In genomic region chr16:50967827-50968612, GRCh38 we compare ENCODE assay signal across 20 cellular contexts.
DNase-seq lines count a peak whose midpoint lies in the region; ATAC-seq, FAIRE-seq and TF ChIP-seq lines count a peak whose summit lies in the region.
"Had no signal": no experiment of that assay in that cellular context is flagged by ENCODE, and none has a peak within 500 bp of the region (broad histone marks: within the 10 kb centered on the region; RNA-seq: fewer than 3 reads in every experiment).

No MANE protein-coding gene starts in this region.

- H4K20me1 ChIP-seq in GM12878 (ENCODE audit: control insufficient read depth, insufficient read depth) = no peaks in the 10 kb centered on the region

- WGBS in GM12878 (ENCODE audit: insufficient coverage, insufficient replicate concordance, low lambda C conversion rate, missing lambda C conversion rate) = 39% methylated on average over 3 of the region's 3 CpGs

- H3K4me1 ChIP-seq in GM12878 (ENCODE audit: control insufficient read depth, insufficient read depth, low read length) (0 out of 2 replicates have a peak, but pooled peaks cover 2% of the 10 kb centered on the region), HAP-1 (no peaks in the 10 kb centered on the region)
- H3K4me1 ChIP-seq: adrenal gland, gastroesophageal sphincter, tibial artery had no signal

- no peak overlapping the region for H2AFZ ChIP-seq in GM12878 (ENCODE audit: control insufficient read depth, low read depth, low read length)

- SMC1A ChIA-PET in GM12878 (lab: Charles Lee; ENCODE audit: uncharacterized antibody, unreplicated experiment) = no interaction called here

- ATAC-seq in GM18519 (IDR thresholded peaks at IDR 0.05; ENCODE audit: low FRiP score, unreplicated experiment) (peak; percentile 77), GM21360 (IDR thresholded peaks at IDR 0.05; ENCODE audit: unreplicated experiment) (peak; percentile 54), HG03039 (IDR thresholded peaks at IDR 0.05; ENCODE audit: unreplicated experiment) (peak; percentile 73), GM12878 (peak; percentile 76), HG02763 (IDR thresholded peaks at IDR 0.05; ENCODE audit: unreplicated experiment) (no peak), left lobe of liver (no peak)
- ATAC-seq: gastroesophageal sphincter; naive thymus-derived CD8-positive, alpha-beta T cell had no signal

- no peak overlapping the region for H3K27ac ChIP-seq in GM12878 (ENCODE audit: control insufficient read depth, insufficient read depth)
- H3K27ac ChIP-seq: adrenal gland, gastroesophageal sphincter, tibial artery had no signal

- H3K79me2 ChIP-seq in GM12878 (ENCODE audit: control insufficient read depth, insufficient read depth, low read length) = no peaks in the 10 kb centered on the region

- CTCF ChIA-PET in GM12878 (lab: Yijun Ruan, JAX) = no interaction called here

- FAIRE-seq in GM12878 (lab: Jason Lieb, UNC) = no peak

- RAD21 ChIA-PET in GM12878 (lab: Charles Lee; ENCODE audit: unreplicated experiment) = no interaction called here

- DNase-seq in GM12878 (ENCODE audit: low read depth, low spot score) (no peak), left lobe of liver (ENCODE audit: low spot score) (no peak), T1000 (lab: John Stamatoyannopoulos, UW) (no peak), HAP-1 (ENCODE audit: low spot score in 2 of 2) (no peak)
- DNase-seq: activated CD4-positive, alpha-beta T cell treated with anti-CD3 and anti-CD28 coated beads for 4 hours; adrenal gland; CD4-positive, alpha-beta T cell; GF-D8; mesendoderm; naive thymus-derived CD8-positive, alpha-beta T cell; NCI-H524; Right ventricle myocardium superior; stimulated activated naive CD4-positive, alpha-beta T cell treated with Interleukin-2 at 50 U/mL for 16 hours; SW 1271; tibial artery had no signal

- H3K9me3 ChIP-seq in GM12878 (replicated peaks; ENCODE audit: control insufficient read depth, insufficient read depth, low read length) (no peaks in the 10 kb centered on the region), HAP-1 (no peaks in the 10 kb centered on the region)
- H3K9me3 ChIP-seq: adrenal gland, gastroesophageal sphincter, tibial artery had no signal

- H3K27me3 ChIP-seq in GM12878 (replicated peaks in 1 of 2; ENCODE audit: control insufficient read depth in 2 of 2, insufficient read depth in 2 of 2, low read length in 1 of 2) = no peaks in the 10 kb centered on the region
- peaks cover 1% of the 10 kb centered on the region; the same call in 1 of the 2 replicates for H3K27me3 ChIP-seq in HAP-1 (ENCODE audit: low read depth)
- H3K27me3 ChIP-seq: adrenal gland, gastroesophageal sphincter had no signal

- TF ChIP-seq EP300 in GM12878 (IDR thresholded peaks at IDR 0.05; ENCODE audit: borderline replicate concordance in 1 of 2, control insufficient read depth in 1 of 2, low read depth in 2 of 2, low read length in 2 of 2) = no peak

- intact Hi-C loops in GM12878 (cut with micrococcal nuclease; ENCODE audit: unreplicated experiment) = no loop called here

- in situ Hi-C loops in GM12878 (cut with MboI) = no loop called here
- in situ Hi-C loops in HAP-1 (cut with MboI; ENCODE audit: low sequenced_read_pairs) = no loop called here

- H3K36me3 ChIP-seq in GM12878 (ENCODE audit: control insufficient read depth in 2 of 2, insufficient read depth in 2 of 2, low read length in 1 of 2) = no peaks in the 10 kb centered on the region
- no peaks in the 10 kb centered on the region for H3K36me3 ChIP-seq in HAP-1 (replicated peaks)
- H3K36me3 ChIP-seq: adrenal gland, gastroesophageal sphincter, tibial artery had no signal

- no TSS peak for BruUV-seq in GM12878 (replicated peaks; lab: Mats Ljungman, UMichigan)

- H3K4me3 ChIP-seq in GM12878 = no peak overlapping the region
- no peak overlapping the region for H3K4me3 ChIP-seq in HAP-1
- H3K4me3 ChIP-seq: adrenal gland, gastroesophageal sphincter, tibial artery had no signal

- POLR2A ChIA-PET in GM12878 (lab: Charles Lee) = no interaction called here

- H3K9ac ChIP-seq in GM12878 (ENCODE audit: control insufficient read depth, insufficient read depth, low read length) = no peak overlapping the region

- TF ChIP-seq POLR2A in GM12878 (IDR thresholded peaks at IDR 0.05; ENCODE audit: low read depth, low read length) = no peak

- H3K4me2 ChIP-seq in GM12878 (ENCODE audit: control insufficient read depth, insufficient read depth) = no peak overlapping the region

- TF ChIP-seq CTCF in GM12878 (IDR thresholded peaks at IDR 0.05 in 2 of 3, conservative IDR thresholded peaks at IDR 0.05 in 1 of 3; ENCODE audit: control insufficient read depth in 2 of 3, extremely low read depth in 1 of 3, insufficient read depth in 1 of 3, low read depth in 3 of 3, low read length in 3 of 3) = no peak

- no peak for TF ChIP-seq RAD21 in GM12878 (IDR thresholded peaks at IDR 0.05; ENCODE audit: insufficient read depth, low read depth, low read length)

TF ChIP-seq in GM12878, 131 proteins besides CTCF, POLR2A, EP300 and RAD21:
- TF ChIP-seq RFX5 (IDR thresholded peaks at IDR 0.05; ENCODE audit: low read depth, low read length) = no peak
- no peak for TF ChIP-seq ZNF622 (IDR thresholded peaks at IDR 0.05)
- TF ChIP-seq MLLT1 (IDR thresholded peaks at IDR 0.05) = no peak
- no peak for TF ChIP-seq CBX3 (IDR thresholded peaks at IDR 0.05; ENCODE audit: borderline replicate concordance, low read depth)
- peak; percentile 41; the same call in 1 of the 2 replicates for TF ChIP-seq JUNB (IDR thresholded peaks at IDR 0.05)
- TF ChIP-seq SPI1 (IDR thresholded peaks at IDR 0.05; ENCODE audit: borderline replicate concordance, insufficient read depth, low read depth, low read length) = peak; percentile 51; the same call in 1 of the 2 replicates
- TF ChIP-seq NR2F1 (conservative IDR thresholded peaks at IDR 0.05) = peak; percentile 71

Comparison
In these comparisons a context has a peak if more than half of its experiments do, and no peak if none do; other contexts are left out.
1. ATAC-seq: peak in GM18519 (single experiment), GM21360 (single experiment), HG03039 (single experiment) and GM12878 (single experiment); none in HG02763 (single experiment) and left lobe of liver (single experiment).